In genomic region chr2:16088035-16088696, GRCh38 we compare ENCODE assay signal across 7 cellular contexts.
"Had no signal": no experiment of that assay in that cellular context is flagged by ENCODE, and none has a peak within 500 bp of the region (broad histone marks: within the 10 kb centered on the region; RNA-seq: fewer than 3 reads in every experiment).

No MANE protein-coding gene starts in this region.

- H3K36me3 ChIP-seq: HAP-1 had no signal

- H3K4me3 Mint-ChIP-seq: HFFc6 had no signal

- H3K4me3 ChIP-seq: HAP-1 had no signal

- ATAC-seq: HCT116 had no signal

- DNase-seq: GOT3, H7, HFFc6, IMR-90, KBM-7 had no signal

- H3K4me1 ChIP-seq: HAP-1 had no signal

- H3K27ac Mint-ChIP-seq: HFFc6 had no signal
